21 cellular contexts compared by ENCODE assay signal in the genomic region with DNA sequence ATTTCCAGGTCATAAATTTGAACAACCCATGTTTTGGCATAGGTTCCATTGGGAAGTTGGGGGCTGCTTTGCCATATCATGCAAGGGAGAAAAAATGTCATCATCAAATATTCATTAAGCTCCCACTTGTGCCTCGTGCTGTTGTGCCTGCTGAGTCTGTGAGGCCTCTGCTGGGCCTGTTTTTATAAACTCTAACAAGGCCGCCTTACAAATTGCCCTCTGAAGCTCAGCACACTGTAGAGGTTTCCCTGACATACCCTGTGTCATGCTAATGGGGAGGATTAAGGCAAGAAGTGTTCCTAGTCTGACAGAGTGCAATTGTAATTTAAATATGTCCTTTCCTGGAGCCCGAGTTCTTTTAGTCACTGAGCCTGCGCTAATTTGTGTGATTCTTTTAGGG. TPM values are rescaled to one million over a fixed set of nuclear protein-coding genes. Genes with fewer than 3 reads are reported as not detected.
DNase-seq lines count a peak whose midpoint lies in the region; ATAC-seq, FAIRE-seq and TF ChIP-seq lines count a peak whose summit lies in the region.
"Had no signal": no experiment of that assay in that cellular context is flagged by ENCODE, and none has a peak within 500 bp of the region (broad histone marks: within the 10 kb centered on the region; RNA-seq: fewer than 3 reads in every experiment).

No MANE protein-coding gene starts in this region.

- no peak overlapping the region for H3K4me3 Mint-ChIP-seq in natural killer cell treated with Interleukin-12 subunit alpha and Interleukin-12 subunit beta and Interleukin-15 and Interleukin-18, amount 100 ng/mL, for 72 hours
- H3K4me3 Mint-ChIP-seq: CD14-positive monocyte, mesothelial cell of epicardium had no signal

- H3K36me3 ChIP-seq in K562 (ENCODE audit: control insufficient read depth, insufficient read depth, low read length) (no peaks in the 10 kb centered on the region), iPS-18a (ENCODE audit: control insufficient read depth, low read depth, low read length) (no peaks in the 10 kb centered on the region)
- H3K36me3 ChIP-seq: ascending aorta, MG63 had no signal

- no TSS peak for BruUV-seq in K562 (replicated peaks; lab: Mats Ljungman, UMichigan)

- no peaks in the 10 kb centered on the region for H3K4me1 Mint-ChIP-seq in natural killer cell treated with Interleukin-12 subunit alpha and Interleukin-12 subunit beta and Interleukin-15 and Interleukin-18, amount 100 ng/mL, for 72 hours (ENCODE audit: low read depth in 2 of 2)
- H3K4me1 Mint-ChIP-seq: CD14-positive monocyte, mesothelial cell of epicardium had no signal

- no peaks in the 10 kb centered on the region for H3K36me3 Mint-ChIP-seq in natural killer cell treated with Interleukin-12 subunit alpha and Interleukin-12 subunit beta and Interleukin-15 and Interleukin-18, amount 100 ng/mL, for 72 hours
- H3K36me3 Mint-ChIP-seq: CD14-positive monocyte, mesothelial cell of epicardium had no signal

- H3K9me3 ChIP-seq in K562 (replicated peaks; ENCODE audit: control insufficient read depth, insufficient read depth, low read depth, low read length) (no peaks in the 10 kb centered on the region), iPS-18a (ENCODE audit: control insufficient read depth, low read depth, low read length) (no peaks in the 10 kb centered on the region)
- H3K9me3 ChIP-seq: ascending aorta, MG63 had no signal

- peak; percentile 31 for ATAC-seq in K562
- no peak for ATAC-seq in natural killer cell treated with Interleukin-12 subunit alpha and Interleukin-12 subunit beta and Interleukin-15 and Interleukin-18, amount 100 ng/mL, for 72 hours
- ATAC-seq in SK-N-SH treated with all-trans-retinoic acid at 6 μM for 48 hours = no peak
- ATAC-seq: GM12878, right cardiac atrium, Right ventricle myocardium inferior had no signal

- H3K4me3 ChIP-seq in K562 (no peak overlapping the region), iPS-18a (ENCODE audit: low read length) (peak overlapping the region; percentile 47)
- H3K4me3 ChIP-seq: ascending aorta, GM12878, MG63 had no signal

- H3K4me1 ChIP-seq in K562 (replicated peaks in 1 of 2; ENCODE audit: control insufficient read depth in 2 of 2, insufficient read depth in 2 of 2, low read length in 2 of 2) (peaks cover 3% of the 10 kb centered on the region in 2 experiments; a peak in 2 of 5 replicates), iPS-18a (ENCODE audit: control insufficient read depth, low read depth, low read length) (peaks cover 21% of the 10 kb centered on the region)
- H3K4me1 ChIP-seq: ascending aorta had no signal

- H3K27ac ChIP-seq in K562 (ENCODE audit: extremely low read depth, low read depth, low read length) = no peak overlapping the region
- H3K27ac ChIP-seq in iPS-18a (ENCODE audit: low read length) = no peak overlapping the region
- H3K27ac ChIP-seq: ascending aorta had no signal

- DNase-seq in NCI-H82 (lab: John Stamatoyannopoulos, UW) (peak; percentile 49), NCI-H82 treated with DMSO at 0.1 percent for 48 hours (lab: John Stamatoyannopoulos, UW; ENCODE audit: unreplicated experiment) (no peak), K562 (ENCODE audit: extremely low read depth in 1 of 4, low spot score in 3 of 4) (no peak), retina (peak; percentile 44), posterior vena cava (ENCODE audit: low spot score) (no peak)
- DNase-seq in natural killer cell treated with Interleukin-12 subunit alpha and Interleukin-12 subunit beta and Interleukin-15 and Interleukin-18, amount 100 ng/mL, for 72 hours (ENCODE audit: low spot score) = no peak
- DNase-seq: activated naive CD4-positive, alpha-beta T cell treated with Interleukin-2 at 50 U/mL for 16 hours; DMS 273 treated with DMSO at 0.1 percent for 48 hours; GF-D8; IMR-90; MG63; NCI-H2029 treated with DMSO at 0.1 percent for 48 hours; NCI-H510A; right cardiac atrium had no signal

- H3K9ac ChIP-seq in K562 (ENCODE audit: insufficient read depth in 1 of 2, low read depth in 2 of 2, low read length in 2 of 2) (no peak overlapping the region), iPS-18a (ENCODE audit: low read length) (peak overlapping the region; percentile 41)

- H3K79me2 ChIP-seq in K562 (ENCODE audit: control insufficient read depth, insufficient read depth, low read length) = no peaks in the 10 kb centered on the region

- POLR2A ChIA-PET in K562 (lab: Yijun Ruan, JAX) = interaction anchor here (0.9 to 2.3 kb wide), 3 partner anchors 15 to 20 kb away, joined by 3 to 9 read pairs (median 4); no protein-coding TSS in a partner anchor

- no peak for FAIRE-seq in K562 (lab: Jason Lieb, UNC)
- FAIRE-seq: GM12878 had no signal

- no peak for TF ChIP-seq RAD21 in K562 (CRISPR knock-in tag; conservative IDR thresholded peaks at IDR 0.05 in 1 of 2, IDR thresholded peaks at IDR 0.05 in 1 of 2)

- no peak for TF ChIP-seq EP300 in K562 (IDR thresholded peaks at IDR 0.05; ENCODE audit: low read length)

- H3K27ac Mint-ChIP-seq in natural killer cell treated with Interleukin-12 subunit alpha and Interleukin-12 subunit beta and Interleukin-15 and Interleukin-18, amount 100 ng/mL, for 72 hours = no peak overlapping the region
- H3K27ac Mint-ChIP-seq: CD14-positive monocyte, mesothelial cell of epicardium had no signal

- CTCF ChIA-PET in K562 (lab: Yijun Ruan, JAX; ENCODE audit: low intra/inter-chr PET ratio) = no interaction called here

- peaks cover 36 to 58% of the 10 kb centered on the region in 2 donors for H3K27me3 Mint-ChIP-seq in natural killer cell treated with Interleukin-12 subunit alpha and Interleukin-12 subunit beta and Interleukin-15 and Interleukin-18, amount 100 ng/mL, for 72 hours

- no peak for TF ChIP-seq POLR2A in K562 (conservative IDR thresholded peaks at IDR 0.05)

- WGBS in K562 (ENCODE audit: insufficient coverage, low coverage, missing lambda C conversion rate) = 41% methylated on average over 4 of the region's 4 CpGs

- no peaks in the 10 kb centered on the region for H3K9me1 ChIP-seq in K562 (ENCODE audit: control insufficient read depth, insufficient read depth, low read length)

- no peaks in the 10 kb centered on the region for H3K9me3 Mint-ChIP-seq in natural killer cell treated with Interleukin-12 subunit alpha and Interleukin-12 subunit beta and Interleukin-15 and Interleukin-18, amount 100 ng/mL, for 72 hours
- H3K9me3 Mint-ChIP-seq: mesothelial cell of epicardium had no signal

- intact Hi-C loops in K562 (cut with micrococcal nuclease) = no loop called here
- intact Hi-C loops in posterior vena cava (cut with DNase I) = no loop called here

- H3K27me3 ChIP-seq in K562 (ENCODE audit: control insufficient read depth in 2 of 2, insufficient read depth in 2 of 2, low read length in 2 of 2) (no peaks in the 10 kb centered on the region), iPS-18a (ENCODE audit: control insufficient read depth, insufficient read depth, low read length) (peaks cover 85% of the 10 kb centered on the region)
- H3K27me3 ChIP-seq: ascending aorta, MG63 had no signal

- in situ Hi-C loops in K562 (cut with MboI) = no loop called here

- no peak overlapping the region for H2AFZ ChIP-seq in K562 (ENCODE audit: low read depth, low read length)

- no peak overlapping the region for H3K4me2 ChIP-seq in K562 (ENCODE audit: insufficient read depth, low read length)

- H4K20me1 ChIP-seq in K562 (replicated peaks; ENCODE audit: control insufficient read depth, insufficient read depth, low read length) = no peaks in the 10 kb centered on the region

- no peak for TF ChIP-seq CTCF in K562 (IDR thresholded peaks at IDR 0.05 in 2 of 3, conservative IDR thresholded peaks at IDR 0.05 in 1 of 3; ENCODE audit: insufficient read depth in 2 of 3, low read depth in 1 of 3, low read length in 3 of 3)

TF ChIP-seq in K562, 482 proteins besides CTCF, POLR2A, EP300 and RAD21 (continues in another document):
- TF ChIP-seq ELF4 (CRISPR knock-in tag; IDR thresholded peaks at IDR 0.05) (no peak), HLTF (IDR thresholded peaks at IDR 0.05) (no peak), TBL1XR1 (IDR thresholded peaks at IDR 0.05; ENCODE audit: low read length in 2 of 2) (no peak), NCOA2 (IDR thresholded peaks at IDR 0.05; ENCODE audit: partially characterized antibody in 2 of 2) (no peak)
- TF ChIP-seq, protein P1, sequence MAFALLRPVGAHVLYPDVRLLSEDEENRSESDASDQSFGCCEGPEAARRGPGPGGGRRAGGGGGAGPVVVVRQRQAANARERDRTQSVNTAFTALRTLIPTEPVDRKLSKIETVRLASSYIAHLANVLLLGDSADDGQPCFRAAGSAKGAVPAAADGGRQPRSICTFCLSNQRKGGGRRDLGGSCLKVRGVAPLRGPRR (CRISPR knock-in tag; IDR thresholded peaks at IDR 0.05) = no peak

TF ChIP-seq in SK-N-SH treated with all-trans-retinoic acid at 6 μM for 48 hours, 23 proteins besides CTCF, POLR2A, EP300 and RAD21 (continues in another document):
- TF ChIP-seq TCF4 (CRISPR knock-in tag; IDR thresholded peaks at IDR 0.05; ENCODE audit: borderline replicate concordance) = no peak

RNA-seq across cellular contexts. Expression of a gene that starts 17.6 kb away (rescaled TPM):
- 14.3 and 23.6 TPM in 2 replicates for total RNA-seq in K562 (2011; cell fraction: chromatin; rRNA removed; ENCODE audit: low replicate concordance)
- total RNA-seq in K562 (2011; cell fraction: nucleolus; rRNA removed) = 5.0 and 7.1 TPM in 2 replicates
- total RNA-seq in K562 (2011; cell fraction: nucleoplasm; rRNA removed) = 6.3 and 9.2 TPM in 2 replicates
- total RNA-seq in K562 (2014; rRNA removed) (5.7 and 6.7 TPM in 2 replicates), K562 (2014; rRNA removed; fragmentation: Illumina TruSeq; extraction: Trizol) (9.3 and 10.2 TPM in 2 replicates), K562 (2015; rRNA removed; fragmentation: Illumina TruSeq; extraction: Trizol) (5.9 and 6.0 TPM in 2 replicates), K562 (2021) (12.6 TPM in 2 replicates), posterior vena cava (1 to 10 TPM; 2.0 to 2.5 TPM)
- polyA plus RNA-seq in K562 (2011; rRNA removed) (12.7 and 23.4 TPM in 2 replicates), K562 (2014; fragmentation: Illumina TruSeq; extraction: Trizol) (11.1 and 12.0 TPM in 2 replicates), K562 (2014; fragmentation: Nextera tagmentation; extraction: Ambion mirVana) (1 to 10 TPM; 3.4 to 3.8 TPM), K562 (2014; rRNA removed) (9.3 and 9.5 TPM in 2 replicates)
- polyA plus RNA-seq in K562 (2011; cell fraction: cytosol; rRNA removed) = 9.5 and 16.3 TPM in 2 replicates
- polyA plus RNA-seq in K562 (2011; cell fraction: nucleus; rRNA removed) = 14.7 and 21.3 TPM in 2 replicates
- polyA plus RNA-seq in K562 (2012) = 7.3 and 8.4 TPM in 2 replicates
- polyA minus RNA-seq in K562 (2011; rRNA and poly(A)+ RNA removed) = 16.7 and 29.6 TPM in 2 replicates
- polyA minus RNA-seq in K562 (2011; cell fraction: cytosol; rRNA and poly(A)+ RNA removed) = 9.8 and 13.0 TPM in 2 replicates
- polyA minus RNA-seq in K562 (2011; cell fraction: nucleus; rRNA and poly(A)+ RNA removed) = 9.3 and 20.9 TPM in 2 replicates
- under 1 TPM; 0.33 to 0.42 TPM for total RNA-seq in natural killer cell treated with Interleukin-12 subunit alpha and Interleukin-12 subunit beta and Interleukin-15 and Interleukin-18, amount 100 ng/mL, for 72 hours
- polyA plus RNA-seq: CD14-positive monocyte had no signal

Comparison
In these comparisons a context has a peak if more than half of its experiments do, and no peak if none do; other contexts are left out.
1. DNase-seq: peak in NCI-H82 (single experiment) and retina (single experiment); none in NCI-H82 treated with DMSO at 0.1 percent for 48 hours (single experiment), K562 (0 of 4), posterior vena cava (single experiment) and natural killer cell treated with Interleukin-12 subunit alpha and Interleukin-12 subunit beta and Interleukin-15 and Interleukin-18, amount 100 ng/mL, for 72 hours (single experiment).